18 cellular contexts compared by ENCODE assay signal in genomic region chr1:2528016-2528415, GRCh38. TPM values are rescaled to one million over a fixed set of nuclear protein-coding genes. Genes with fewer than 3 reads are reported as not detected.
DNase-seq lines count a peak whose midpoint lies in the region; ATAC-seq and TF ChIP-seq lines count a peak whose summit lies in the region.
"Had no signal": no experiment of that assay in that cellular context is flagged by ENCODE, and none has a peak within 500 bp of the region (broad histone marks: within the 10 kb centered on the region; RNA-seq: fewer than 3 reads in every experiment).

No MANE protein-coding gene starts in this region.

- no peak for ATAC-seq in HG02870 (IDR thresholded peaks at IDR 0.05; ENCODE audit: unreplicated experiment)
- ATAC-seq: GM12878 had no signal

- H3K4me1 ChIP-seq in skeletal muscle tissue (ENCODE audit: control insufficient read depth in 3 of 3, insufficient read depth in 3 of 3, low read length in 3 of 3) = peaks cover 76 to 86% (median 78%) of the 10 kb centered on the region in 3 donors
- H3K4me1 ChIP-seq in OCI-LY7 (ENCODE audit: insufficient read depth, low read length, poor library complexity, severe bottlenecking) = peaks cover 26% of the 10 kb centered on the region

- DNase-seq in LNCaP clone FGC (ENCODE audit: low read depth) (peak; percentile 50), cerebellar nuclear complex (lab: John Stamatoyannopoulos, UW) (peak; percentile 80 to 88), NCI-H526 treated with DMSO at 0.1 percent for 48 hours (lab: John Stamatoyannopoulos, UW) (no peak), OCI-LY7 (ENCODE audit: low spot score) (no peak)
- DNase-seq: activated CD4-positive, alpha-beta T cell treated with anti-CD3 and anti-CD28 coated beads, Interleukin-2, amount 10 ng/mL, durations not matched to agents 7 days and 5 days; activated naive CD8-positive, alpha-beta T cell treated with anti-CD3 and anti-CD28 coated beads, Interleukin-2, amount 10 ng/mL, durations not matched to agents 7 days and 5 days; EL; IMR-90; NCI-H1092 treated with DMSO at 0.1 percent for 48 hours; SJCRH30; stimulated activated CD4-positive, alpha-beta T cell treated with anti-CD3 and anti-CD28 coated beads, Interleukin-1b, Interleukin-23, amount 100 ng/mL, for 48 hours had no signal

- H3K27ac ChIP-seq in layer of hippocampus (ENCODE audit: low read depth, low read length) (peak overlapping the region; percentile 53), skeletal muscle tissue (ENCODE audit: low read depth, low read length) (peak overlapping the region; percentile 92), OCI-LY7 (ENCODE audit: low read depth, low read length, poor library complexity, severe bottlenecking) (no peak overlapping the region)
- H3K27ac ChIP-seq: BLaER1 treated with 17β-estradiol and CSF1 and Interleukin-3, amounts not matched to agents 10 nM and 100 nM; SJCRH30 had no signal

- H3K27me3 ChIP-seq in layer of hippocampus (ENCODE audit: control insufficient read depth, insufficient read depth, low read length) = peaks cover 13% of the 10 kb centered on the region
- H3K27me3 ChIP-seq in skeletal muscle tissue (ENCODE audit: control insufficient read depth in 3 of 3, insufficient read depth in 3 of 3, low read length in 3 of 3) = peaks cover 0 to 8% (median 4%) of the 10 kb centered on the region in 3 donors

- peaks cover 30% of the 10 kb centered on the region for H3K79me2 ChIP-seq in OCI-LY7 (ENCODE audit: insufficient read depth, low read depth, low read length)

- BruUV-seq in OCI-LY7 (replicated peaks; lab: Mats Ljungman, UMichigan) = no TSS peak

- POLR2A ChIA-PET in OCI-LY7 (lab: Charles Lee) = no interaction called here

- peaks cover 13% of the 10 kb centered on the region for H4K20me1 ChIP-seq in OCI-LY7 (ENCODE audit: insufficient read depth, low read length)

- CTCF ChIA-PET in OCI-LY7 (lab: Charles Lee; ENCODE audit: unreplicated experiment) = no interaction called here

- no peak overlapping the region for H3K4me2 ChIP-seq in OCI-LY7 (ENCODE audit: low read length)

- H3K4me3 ChIP-seq in LNCaP clone FGC (ENCODE audit: low read depth, low read length) (no peak overlapping the region), skeletal muscle tissue (ENCODE audit: low read length in 3 of 3) (peak overlapping the region; percentile 32 to 67 (median 35)), OCI-LY7 (ENCODE audit: low read depth, low read length, poor library complexity, severe bottlenecking) (no peak overlapping the region)
- H3K4me3 ChIP-seq: BLaER1 treated with 17β-estradiol and CSF1 and Interleukin-3, amounts not matched to agents 10 nM and 100 nM; GM12878; SJCRH30; upper lobe of left lung had no signal

- H2AFZ ChIP-seq in OCI-LY7 (ENCODE audit: low read length) = no peak overlapping the region

- H3K36me3 ChIP-seq in skeletal muscle tissue (ENCODE audit: control insufficient read depth in 3 of 3, insufficient read depth in 3 of 3, low read length in 3 of 3) (peaks cover 0 to 2% (median 0%) of the 10 kb centered on the region in 3 donors), OCI-LY7 (ENCODE audit: insufficient read depth, low read length) (no peaks in the 10 kb centered on the region)
- H3K36me3 ChIP-seq: upper lobe of left lung had no signal

- no peaks in the 10 kb centered on the region for H3K9me3 ChIP-seq in skeletal muscle tissue (ENCODE audit: control insufficient read depth in 3 of 3, low read length in 3 of 3)
- H3K9me3 ChIP-seq in OCI-LY7 (ENCODE audit: low read length) = no peaks in the 10 kb centered on the region
- H3K9me3 ChIP-seq: BLaER1 treated with 17β-estradiol and CSF1 and Interleukin-3, amounts not matched to agents 10 nM and 100 nM; SJCRH30; upper lobe of left lung had no signal

- no peaks in the 10 kb centered on the region for H3K9me2 ChIP-seq in OCI-LY7 (ENCODE audit: insufficient read depth, low read length)

- H3K9ac ChIP-seq in skeletal muscle tissue (ENCODE audit: low read depth in 1 of 3, low read length in 3 of 3) = peak overlapping the region; percentile 65 to 89 (median 77)
- H3K9ac ChIP-seq: BLaER1 treated with 17β-estradiol and CSF1 and Interleukin-3, amounts not matched to agents 10 nM and 100 nM had no signal

- intact Hi-C loops in OCI-LY7 (cut with micrococcal nuclease; ENCODE audit: unreplicated experiment) = no loop called here

- TF ChIP-seq CTCF in LNCaP clone FGC (IDR thresholded peaks at IDR 0.05; ENCODE audit: control insufficient read depth, extremely low read depth, insufficient read depth) = no peak
- TF ChIP-seq CTCF in OCI-LY7 (conservative IDR thresholded peaks at IDR 0.05; ENCODE audit: low read length) = no peak

RNA-seq across cellular contexts. Expression of gene PANK4, which starts 1.6 kb away (rescaled TPM):
- total RNA-seq in skeletal muscle tissue = 26.1 TPM
- total RNA-seq in OCI-LY7 (2014; rRNA removed; shearing (Covaris generic)) = 43.6 and 55.9 TPM in 2 replicates
- 49.1 and 53.9 TPM in 2 replicates for total RNA-seq in OCI-LY7 (2022)

RNA-seq across cellular contexts. Expression of gene HES5, which starts 2.0 kb away (rescaled TPM):
- 1.6 TPM for total RNA-seq in skeletal muscle tissue
- total RNA-seq in OCI-LY7 (2014; rRNA removed; shearing (Covaris generic)) = not detected in 2 replicates
- not detected in 2 replicates for total RNA-seq in OCI-LY7 (2022)
- total RNA-seq: activated CD4-positive, alpha-beta T cell treated with anti-CD3 and anti-CD28 coated beads, Interleukin-2, amount 10 ng/mL, durations not matched to agents 7 days and 5 days; activated naive CD8-positive, alpha-beta T cell treated with anti-CD3 and anti-CD28 coated beads, Interleukin-2, amount 10 ng/mL, durations not matched to agents 7 days and 5 days; glomerular endothelial cell; IMR-90; SJCRH30 had no signal

RNA-seq across cellular contexts. Expression of gene TNFRSF14, which starts 28.2 kb away (rescaled TPM):
- total RNA-seq in skeletal muscle tissue (11.5 TPM), OCI-LY7 (2022) (15.7 and 18.9 TPM in 2 replicates)
- 15.0 and 18.5 TPM in 2 replicates for total RNA-seq in OCI-LY7 (2014; rRNA removed; shearing (Covaris generic))
- total RNA-seq: SJCRH30 had no signal

RNA-seq across cellular contexts. Expression of gene PLCH2, which starts 51.9 kb away (rescaled TPM):
- total RNA-seq in skeletal muscle tissue (under 0.01 TPM), OCI-LY7 (2022) (1.0 and 1.4 TPM in 2 replicates)
- 1.8 and 2.2 TPM in 2 replicates for total RNA-seq in OCI-LY7 (2014; rRNA removed; shearing (Covaris generic))

RNA-seq across cellular contexts. Expression of gene PRXL2B, which starts 58.6 kb away (rescaled TPM):
- total RNA-seq in skeletal muscle tissue (5.7 TPM), OCI-LY7 (2022) (4.8 and 5.2 TPM in 2 replicates)
- total RNA-seq in OCI-LY7 (2014; rRNA removed; shearing (Covaris generic)) = 7.0 and 10.4 TPM in 2 replicates

Comparison
In these comparisons a context has a peak if more than half of its experiments do, and no peak if none do; other contexts are left out.
1. DNase-seq: peak in LNCaP clone FGC (single experiment) and cerebellar nuclear complex (2 of 2); none in NCI-H526 treated with DMSO at 0.1 percent for 48 hours (single experiment) and OCI-LY7 (single experiment).
2. H3K4me3 ChIP-seq: peak in skeletal muscle tissue (3 of 3); none in LNCaP clone FGC (single experiment) and OCI-LY7 (single experiment).